ENCODE assay signal across 12 cellular contexts in the genomic region with DNA sequence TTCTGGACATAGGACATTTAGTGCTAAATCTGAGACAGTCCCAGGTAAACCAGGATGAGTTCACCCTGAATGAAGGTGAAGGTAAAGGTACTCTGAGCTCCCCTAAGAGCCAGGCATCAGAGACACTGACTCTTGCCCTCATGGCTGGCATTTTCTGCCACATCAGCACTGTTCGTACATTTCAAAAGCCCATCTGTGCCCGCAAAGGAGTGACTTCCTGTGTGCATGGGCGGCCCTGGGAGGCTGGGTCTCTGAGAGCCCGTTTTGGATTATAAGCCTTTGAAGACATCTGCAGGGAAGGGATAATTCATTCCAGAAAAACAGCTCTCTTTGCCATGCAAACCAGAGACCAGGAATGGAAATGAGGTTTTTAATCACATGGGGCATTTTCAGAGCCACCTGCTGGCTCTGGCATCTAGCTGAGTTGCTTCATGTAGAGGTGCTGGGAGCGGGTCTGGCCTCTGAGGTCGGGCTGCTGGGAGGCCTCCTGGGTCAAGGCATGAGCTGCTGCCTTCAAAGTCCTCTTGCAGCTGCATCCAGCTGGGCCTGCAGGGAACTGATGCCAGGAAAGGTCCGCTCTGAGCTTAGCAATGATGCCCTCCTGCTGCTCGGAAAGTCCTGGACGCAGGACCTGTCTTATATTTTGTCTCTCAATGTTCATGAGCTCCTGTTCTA.
DNase-seq lines count a peak whose midpoint lies in the region; ATAC-seq, FAIRE-seq and TF ChIP-seq lines count a peak whose summit lies in the region.
"Had no signal": no experiment of that assay in that cellular context is flagged by ENCODE, and none has a peak within 500 bp of the region (broad histone marks: within the 10 kb centered on the region; RNA-seq: fewer than 3 reads in every experiment).

No MANE protein-coding gene starts in this region.

- H3K9ac ChIP-seq in Loucy (ENCODE audit: low read depth, low read length, poor library complexity, severe bottlenecking): no peak overlapping the region
- H3K9ac ChIP-seq in H1 (replicated peaks in 1 of 4; ENCODE audit: extremely low read depth in 1 of 4, low read depth in 3 of 4, low read length in 3 of 4): no peak overlapping the region

- no peak overlapping the region; the same call in 1 of the 2 replicates for H2BK12ac ChIP-seq in H1 (ENCODE audit: low read depth, low read length)

- POLR2A ChIA-PET in H1 (lab: Charles Lee; ENCODE audit: partially characterized antibody): no interaction called here

- no peak overlapping the region for H4K5ac ChIP-seq in H1 (ENCODE audit: insufficient read length, low read depth, low read length)

- DNase-seq in H7 (peak; percentile 11), H1 (ENCODE audit: low read depth in 1 of 2, low spot score in 2 of 2) (no peak), retina (peak; percentile 8)
- no peak for DNase-seq in activated effector memory CD4-positive, alpha-beta T cell treated with Interleukin-2 at 50 U/mL for 16 hours
- no peak for DNase-seq in stimulated activated naive CD4-positive, alpha-beta T cell (lab: John Stamatoyannopoulos, UW)
- DNase-seq: CD8-positive, alpha-beta memory T cell; DMS153; NCI-H187 treated with DMSO at 0.1 percent for 48 hours; NCI-H446; SJCRH30 had no signal

- TF ChIP-seq RAD21 in H1 (IDR thresholded peaks at IDR 0.05 in 1 of 2, conservative IDR thresholded peaks at IDR 0.05 in 1 of 2; ENCODE audit: low read depth in 2 of 2, low read length in 2 of 2): no peak

- H3K4ac ChIP-seq in H1 (replicated peaks; ENCODE audit: insufficient read length, low read depth, low read length): no peak overlapping the region

- H3K27me3 ChIP-seq in H7 (ENCODE audit: control insufficient read depth, insufficient read depth, low read length) (no peaks in the 10 kb centered on the region; the same call in 1 of the 2 replicates), Loucy (ENCODE audit: insufficient read depth, low read length, poor library complexity, severe bottlenecking) (peaks cover 7% of the 10 kb centered on the region), H1 (replicated peaks in 1 of 4; ENCODE audit: control insufficient read depth in 3 of 4, extremely low read depth in 1 of 4, insufficient read depth in 3 of 4, low read length in 3 of 4) (no peaks in the 10 kb centered on the region)

- H3K23me2 ChIP-seq in H1 (ENCODE audit: low read depth, low read length): no peaks in the 10 kb centered on the region

- no peaks in the 10 kb centered on the region for H3K9me3 ChIP-seq in Loucy (ENCODE audit: insufficient read depth, low read depth, low read length)
- peaks cover 10% of the 10 kb centered on the region in 2 experiments; a peak in 3 of 4 replicates for H3K9me3 ChIP-seq in H1 (ENCODE audit: insufficient read depth in 2 of 2, low read depth in 1 of 2, low read length in 1 of 2)

- no peaks in the 10 kb centered on the region for H3K79me1 ChIP-seq in H1 (ENCODE audit: low read depth, low read length)

- peak overlapping the region; percentile 27; the same call in 1 of the 2 replicates for H2BK5ac ChIP-seq in H1 (ENCODE audit: low read depth, low read length)

- 60% methylated on average over 9 of the region's 9 CpGs; no CpG with 5 or more reads in 1 of the 2 experiments for WGBS in H1 (ENCODE audit: extremely low coverage in 1 of 2, insufficient coverage in 1 of 2, insufficient read length in 1 of 2, insufficient replicate concordance in 2 of 2, low coverage in 1 of 2, low lambda C conversion rate in 2 of 2, missing lambda C conversion rate in 1 of 2), 2 experiments

- no peaks in the 10 kb centered on the region for H3K9me2 ChIP-seq in Loucy (replicated peaks; ENCODE audit: low read depth, low read length)

- no peak overlapping the region for H3K14ac ChIP-seq in H1 (ENCODE audit: insufficient read length)

- H3K79me2 ChIP-seq in Loucy (ENCODE audit: insufficient read depth, low read length) (no peaks in the 10 kb centered on the region), H1 (ENCODE audit: control insufficient read depth in 1 of 2, insufficient read depth in 2 of 2, low read length in 2 of 2) (no peaks in the 10 kb centered on the region)

- no peaks in the 10 kb centered on the region for H3K36me3 ChIP-seq in H7 (replicated peaks; ENCODE audit: control insufficient read depth, insufficient read depth, low read length)
- H3K36me3 ChIP-seq in Loucy (ENCODE audit: insufficient read depth, low read length): no peaks in the 10 kb centered on the region
- H3K36me3 ChIP-seq in H1 (ENCODE audit: control insufficient read depth in 2 of 4, insufficient read depth in 4 of 4, low read length in 3 of 4): no peaks in the 10 kb centered on the region; a peak in 1 of 8 replicates
- H3K36me3 ChIP-seq: SJCRH30 had no signal

- H3K4me1 ChIP-seq in Loucy (ENCODE audit: insufficient read depth, low read length, poor library complexity, severe bottlenecking): peaks cover 7% of the 10 kb centered on the region
- peaks cover 5 to 9% (median 7%) of the 10 kb centered on the region in 4 experiments; a peak in 6 of 7 replicates for H3K4me1 ChIP-seq in H1 (replicated peaks in 1 of 4; ENCODE audit: control insufficient read depth in 3 of 4, insufficient read depth in 4 of 4, low read length in 3 of 4)
- H3K4me1 ChIP-seq: SJCRH30 had no signal

- FAIRE-seq in H1 (lab: Jason Lieb, UNC): no peak

- H3K4me2 ChIP-seq in Loucy (ENCODE audit: low read depth, low read length, poor library complexity, severe bottlenecking): peak overlapping the region; percentile 30
- no peak overlapping the region for H3K4me2 ChIP-seq in H1 (ENCODE audit: insufficient read depth in 1 of 2, low read depth in 2 of 2, low read length in 2 of 2)

- peak overlapping the region; percentile 73; the same call in 1 of the 2 replicates for H2BK20ac ChIP-seq in H1 (ENCODE audit: low read length)

- TF ChIP-seq CTCF in Loucy (conservative IDR thresholded peaks at IDR 0.05; ENCODE audit: low read length): no peak
- TF ChIP-seq CTCF in H1 (IDR thresholded peaks at IDR 0.05; ENCODE audit: control extremely low read depth in 1 of 3, insufficient read depth in 1 of 3, low read depth in 1 of 3, low read length in 3 of 3): no peak

- H3F3A ChIP-seq in Loucy (ENCODE audit: low read depth): no peaks in the 10 kb centered on the region

- H3K23ac ChIP-seq in H1 (ENCODE audit: insufficient read length): no peak overlapping the region

- H3K4me3 ChIP-seq in H7 (ENCODE audit: insufficient read depth, low read depth, low read length): no peak overlapping the region
- H3K4me3 ChIP-seq in Loucy (ENCODE audit: low read length, poor library complexity, severe bottlenecking): no peak overlapping the region
- no peak overlapping the region for H3K4me3 ChIP-seq in H1 (ENCODE audit: extremely low read depth in 1 of 4, insufficient read depth in 2 of 4, low read depth in 3 of 4, low read length in 4 of 4)
- H3K4me3 ChIP-seq: SJCRH30 had no signal

- H3K27ac ChIP-seq in H1 (ENCODE audit: low read depth, low read length): no peak overlapping the region
- H3K27ac ChIP-seq: SJCRH30 had no signal

- CTCF ChIA-PET in H1 (lab: Charles Lee; ENCODE audit: partially characterized antibody): interaction anchor here (0.7 to 1.7 kb wide), 9 partner anchors 10 to 142 kb away, joined by 3 to 5 read pairs (median 3); no protein-coding TSS in a partner anchor

- TF ChIP-seq POLR2A in H1 (IDR thresholded peaks at IDR 0.05; ENCODE audit: control extremely low read depth in 1 of 2, low read depth in 2 of 2, low read length in 2 of 2): no peak

- no peak overlapping the region for H2BK120ac ChIP-seq in H1 (replicated peaks; ENCODE audit: low read depth, low read length)

- no peak overlapping the region for H3K56ac ChIP-seq in H1 (replicated peaks; ENCODE audit: insufficient read length, low read depth, low read length)

- no peak for TF ChIP-seq EP300 in H1 (IDR thresholded peaks at IDR 0.05; ENCODE audit: borderline replicate concordance in 1 of 2, low read depth in 2 of 2, low read length in 2 of 2)

- H2BK15ac ChIP-seq in H1 (ENCODE audit: low read length): no peak overlapping the region; the same call in 1 of the 2 replicates

- no peak overlapping the region for H3K18ac ChIP-seq in H1 (ENCODE audit: extremely low read depth, low read length)

- H4K91ac ChIP-seq in H1 (replicated peaks; ENCODE audit: insufficient read length, low read length): no peak overlapping the region

- no peak overlapping the region for H4K8ac ChIP-seq in H1 (ENCODE audit: extremely low read depth, insufficient read depth, low read length)

- H2AFZ ChIP-seq in Loucy (ENCODE audit: low read length) (peak overlapping the region; percentile 73), H1 (ENCODE audit: low read length) (no peak overlapping the region)

- ATAC-seq in HG03565 (IDR thresholded peaks at IDR 0.05; ENCODE audit: unreplicated experiment): no peak

- no peaks in the 10 kb centered on the region for H4K20me1 ChIP-seq in Loucy (ENCODE audit: insufficient read depth, low read length, poor library complexity, severe bottlenecking)
- H4K20me1 ChIP-seq in H1 (replicated peaks in 1 of 2; ENCODE audit: control insufficient read depth in 1 of 2, insufficient read depth in 2 of 2, low read length in 2 of 2): no peaks in the 10 kb centered on the region

- no peak overlapping the region for H2AK5ac ChIP-seq in H1 (ENCODE audit: low read depth, low read length)

TF ChIP-seq in H1, 55 proteins besides CTCF, POLR2A, EP300 and RAD21 (continues in another document):
- TF ChIP-seq RFX5 (IDR thresholded peaks at IDR 0.05; ENCODE audit: borderline replicate concordance, low read depth, low read length) (no peak), ZNF274 (IDR thresholded peaks at IDR 0.05; ENCODE audit: borderline replicate concordance, extremely low read depth, low read length) (no peak), MAFK (IDR thresholded peaks at IDR 0.05; ENCODE audit: low read depth, low read length) (no peak), BRCA1 (IDR thresholded peaks at IDR 0.05; ENCODE audit: low read depth, low read length) (no peak), POU5F1 (IDR thresholded peaks at IDR 0.05; ENCODE audit: low read depth, low read length) (no peak), JUND (IDR thresholded peaks at IDR 0.05; ENCODE audit: low read length) (no peak), SIX5 (IDR thresholded peaks at IDR 0.05; ENCODE audit: low read depth, low read length) (no peak), EGR1 (IDR thresholded peaks at IDR 0.05; ENCODE audit: borderline replicate concordance, low read depth, low read length) (no peak), KDM5A (IDR thresholded peaks at IDR 0.05; ENCODE audit: low read length) (no peak), RBBP5 (IDR thresholded peaks at IDR 0.05; ENCODE audit: borderline replicate concordance, low read depth, low read length) (no peak), USF2 (IDR thresholded peaks at IDR 0.05; ENCODE audit: low read length) (no peak), HDAC6 (IDR thresholded peaks at IDR 0.05; ENCODE audit: low read depth, low read length) (no peak)

Comparison
In these comparisons a context has a peak if more than half of its experiments do, and no peak if none do; other contexts are left out.
1. DNase-seq: peak in H7 (single experiment) and retina (single experiment); none in H1 (0 of 2), activated effector memory CD4-positive, alpha-beta T cell treated with Interleukin-2 at 50 U/mL for 16 hours (single experiment) and stimulated activated naive CD4-positive, alpha-beta T cell (0 of 6).